ENCODE assay signal across 8 cellular contexts in genomic region chr17:13002761-13003453, GRCh38. TPM values are rescaled to one million over a fixed set of nuclear protein-coding genes. Genes with fewer than 3 reads are reported as not detected.
DNase-seq lines count a peak whose midpoint lies in the region; ATAC-seq and TF ChIP-seq lines count a peak whose summit lies in the region.

No MANE protein-coding gene starts in this region.

- H3K4me3 Mint-ChIP-seq in activated T-cell treated with anti-CD3 and anti-CD28 coated beads, Interleukin-2, amount 50 U/mL, for 24 hours = no peak overlapping the region
- H3K4me3 Mint-ChIP-seq in nephron (no peak overlapping the region), type B pancreatic cell (no peak overlapping the region)

- no peaks in the 10 kb centered on the region for H3K27me3 Mint-ChIP-seq in activated T-cell treated with anti-CD3 and anti-CD28 coated beads, Interleukin-2, amount 50 U/mL, for 24 hours
- H3K27me3 Mint-ChIP-seq in nephron (ENCODE audit: low read depth) = no peaks in the 10 kb centered on the region
- H3K27me3 Mint-ChIP-seq in type B pancreatic cell = no peaks in the 10 kb centered on the region

- H3K9me3 Mint-ChIP-seq in activated T-cell treated with anti-CD3 and anti-CD28 coated beads, Interleukin-2, amount 50 U/mL, for 24 hours = no peaks in the 10 kb centered on the region
- no peaks in the 10 kb centered on the region for H3K9me3 Mint-ChIP-seq in nephron
- H3K9me3 Mint-ChIP-seq in type B pancreatic cell = no peaks in the 10 kb centered on the region

- peak; percentile 55 for ATAC-seq in GM19452 (IDR thresholded peaks at IDR 0.05; ENCODE audit: unreplicated experiment)
- ATAC-seq in HG02610 (IDR thresholded peaks at IDR 0.05; ENCODE audit: unreplicated experiment) = no peak

- DNase-seq in C1 segment of cervical spinal cord (lab: John Stamatoyannopoulos, UW) (peak in 8 of 14 donors; percentile 7 to 77 (median 21)), NCI-H460 (ENCODE audit: extremely low read depth, low read depth) (peak; percentile 68), fibroblast of peridontal ligament (ENCODE audit: extremely low read depth) (peak; percentile 84), type B pancreatic cell (ENCODE audit: extremely low spot score, unreplicated experiment) (peak; percentile 83)
- peak; percentile 58 for DNase-seq in activated T-cell treated with anti-CD3 and anti-CD28 coated beads, Interleukin-2, amount 50 U/mL, for 24 hours

- H3K36me3 Mint-ChIP-seq in activated T-cell treated with anti-CD3 and anti-CD28 coated beads, Interleukin-2, amount 50 U/mL, for 24 hours (ENCODE audit: low read depth) = peaks cover 45% of the 10 kb centered on the region
- H3K36me3 Mint-ChIP-seq in nephron (ENCODE audit: low read depth) = peaks cover 48% of the 10 kb centered on the region
- peaks cover 5% of the 10 kb centered on the region for H3K36me3 Mint-ChIP-seq in type B pancreatic cell

- peaks cover 2% of the 10 kb centered on the region for H3K4me1 Mint-ChIP-seq in activated T-cell treated with anti-CD3 and anti-CD28 coated beads, Interleukin-2, amount 50 U/mL, for 24 hours (ENCODE audit: low read depth)
- H3K4me1 Mint-ChIP-seq in nephron (no peaks in the 10 kb centered on the region), type B pancreatic cell (ENCODE audit: unreplicated experiment) (no peaks in the 10 kb centered on the region)

- no peak overlapping the region for H3K27ac Mint-ChIP-seq in activated T-cell treated with anti-CD3 and anti-CD28 coated beads, Interleukin-2, amount 50 U/mL, for 24 hours
- no peak overlapping the region for H3K27ac Mint-ChIP-seq in nephron
- no peak overlapping the region for H3K27ac Mint-ChIP-seq in type B pancreatic cell

- peak; percentile 85 to 89 (median 87) for TF ChIP-seq CTCF in nephron (IDR thresholded peaks at IDR 0.05; ENCODE audit: unreplicated experiment in 3 of 3)
- TF ChIP-seq CTCF in type B pancreatic cell (conservative IDR thresholded peaks at IDR 0.05) = peak; percentile 93

RNA-seq across cellular contexts. Expression of gene ELAC2, which starts 14.9 kb away (rescaled TPM):
- total RNA-seq in NCI-H460 (2014; rRNA removed; shearing (Covaris generic)) = 75.9 and 78.3 TPM in 2 replicates
- polyA plus RNA-seq in NCI-H460 (2014; cell fraction: nucleus; rRNA removed) = 151 and 153 TPM in 2 replicates
- total RNA-seq in type B pancreatic cell (ENCODE audit: low replicate concordance) = 50.2 and 55.8 TPM in 2 replicates

Comparison
In these comparisons a context has a peak if more than half of its experiments do, and no peak if none do; other contexts are left out.
1. DNase-seq: peak in every context shown above with its lines; median percentile 84 in fibroblast of peridontal ligament; 83 in type B pancreatic cell; 68 in NCI-H460; 58 in activated T-cell treated with anti-CD3 and anti-CD28 coated beads, Interleukin-2, amount 50 U/mL, for 24 hours; 21 in C1 segment of cervical spinal cord.